In genomic region chr14:104732931-104733681, GRCh38 we compare ENCODE assay signal across 2 cellular contexts.
TF ChIP-seq lines count a peak whose summit lies in the region.

No MANE protein-coding gene starts in this region.

TF ChIP-seq in HEK293, 187 proteins besides CTCF, POLR2A, EP300 and RAD21:
- no peak for TF ChIP-seq ZNF791 (tag by site-specific recombination; IDR thresholded peaks at IDR 0.05)
- peak; percentile 13; the same call in 1 of the 2 replicates for TF ChIP-seq EGR2 (tag by site-specific recombination; IDR thresholded peaks at IDR 0.05; ENCODE audit: low read depth)

TF ChIP-seq in K562, 482 proteins besides CTCF, POLR2A, EP300 and RAD21:
- no peak for TF ChIP-seq ZBTB11 (CRISPR knock-in tag; IDR thresholded peaks at IDR 0.05)
- peak; percentile 55 for TF ChIP-seq POLR2G (IDR thresholded peaks at IDR 0.05; ENCODE audit: low read depth, low read length)
